8 cellular contexts compared by ENCODE assay signal in genomic region chr5:76256116-76256889, GRCh38.
DNase-seq lines count a peak whose midpoint lies in the region; ATAC-seq and TF ChIP-seq lines count a peak whose summit lies in the region.

No MANE protein-coding gene starts in this region.

- no peaks in the 10 kb centered on the region for H3K36me3 Mint-ChIP-seq in natural killer cell

- no peak overlapping the region for H3K4me3 Mint-ChIP-seq in natural killer cell

- peak; percentile 76 for TF ChIP-seq CTCF in natural killer cell (IDR thresholded peaks at IDR 0.05)

- TF ChIP-seq POLR2A in erythroblast (IDR thresholded peaks at IDR 0.05; ENCODE audit: low read length) = no peak

- ATAC-seq in GM18520 (IDR thresholded peaks at IDR 0.05; ENCODE audit: unreplicated experiment) = peak; percentile 52
- ATAC-seq in HG03378 (IDR thresholded peaks at IDR 0.05; ENCODE audit: unreplicated experiment) = peak; percentile 60
- ATAC-seq in natural killer cell = peak; percentile 89 to 100 (median 97)

- intact Hi-C loops in natural killer cell (cut with micrococcal nuclease) = loop anchor here (1.0 to 10.0 kb wide), 6 partner anchors 182 to 1492 kb away; partner anchors contain the start of genes ANKRD31, GFM2 and NSA2

- H3K4me1 Mint-ChIP-seq in natural killer cell = no peaks in the 10 kb centered on the region

- peak; percentile 67 for DNase-seq in AG08396 (ENCODE audit: low spot score)
- DNase-seq in NOMO-1 (lab: John Stamatoyannopoulos, UW; ENCODE audit: unreplicated experiment in 2 of 2) = peak; percentile 68 to 82
- peak; percentile 17 for DNase-seq in activated CD8-positive, alpha-beta memory T cell treated with anti-CD3 and anti-CD28 coated beads, Interleukin-2, amount 50 U/mL, for 1 hour (ENCODE audit: extremely low read depth)
- DNase-seq in erythroblast (lab: John Stamatoyannopoulos, UW) = peak; percentile 71 to 82
- DNase-seq in natural killer cell = peak; percentile 47
- DNase-seq in stromal cell of bone marrow (ENCODE audit: low read depth) = peak; percentile 41

- H3K27ac Mint-ChIP-seq in natural killer cell = peak overlapping the region in 1 of 2 donors; percentile 39

- H3K27me3 Mint-ChIP-seq in natural killer cell (ENCODE audit: low read depth in 2 of 2) = peaks cover 3 to 10% of the 10 kb centered on the region in 2 donors

- no peaks in the 10 kb centered on the region for H3K9me3 Mint-ChIP-seq in natural killer cell

Comparison
In these comparisons a context has a peak if more than half of its experiments do, and no peak if none do; other contexts are left out.
1. Peak in every context shown above with its lines: DNase-seq and ATAC-seq.
2. DNase-seq: peak in every context shown above with its lines; median percentile 76 in erythroblast; 75 in NOMO-1; 67 in AG08396; 47 in natural killer cell; 41 in stromal cell of bone marrow; 17 in activated CD8-positive, alpha-beta memory T cell treated with anti-CD3 and anti-CD28 coated beads, Interleukin-2, amount 50 U/mL, for 1 hour.